10 cellular contexts compared by ENCODE assay signal in the genomic region with DNA sequence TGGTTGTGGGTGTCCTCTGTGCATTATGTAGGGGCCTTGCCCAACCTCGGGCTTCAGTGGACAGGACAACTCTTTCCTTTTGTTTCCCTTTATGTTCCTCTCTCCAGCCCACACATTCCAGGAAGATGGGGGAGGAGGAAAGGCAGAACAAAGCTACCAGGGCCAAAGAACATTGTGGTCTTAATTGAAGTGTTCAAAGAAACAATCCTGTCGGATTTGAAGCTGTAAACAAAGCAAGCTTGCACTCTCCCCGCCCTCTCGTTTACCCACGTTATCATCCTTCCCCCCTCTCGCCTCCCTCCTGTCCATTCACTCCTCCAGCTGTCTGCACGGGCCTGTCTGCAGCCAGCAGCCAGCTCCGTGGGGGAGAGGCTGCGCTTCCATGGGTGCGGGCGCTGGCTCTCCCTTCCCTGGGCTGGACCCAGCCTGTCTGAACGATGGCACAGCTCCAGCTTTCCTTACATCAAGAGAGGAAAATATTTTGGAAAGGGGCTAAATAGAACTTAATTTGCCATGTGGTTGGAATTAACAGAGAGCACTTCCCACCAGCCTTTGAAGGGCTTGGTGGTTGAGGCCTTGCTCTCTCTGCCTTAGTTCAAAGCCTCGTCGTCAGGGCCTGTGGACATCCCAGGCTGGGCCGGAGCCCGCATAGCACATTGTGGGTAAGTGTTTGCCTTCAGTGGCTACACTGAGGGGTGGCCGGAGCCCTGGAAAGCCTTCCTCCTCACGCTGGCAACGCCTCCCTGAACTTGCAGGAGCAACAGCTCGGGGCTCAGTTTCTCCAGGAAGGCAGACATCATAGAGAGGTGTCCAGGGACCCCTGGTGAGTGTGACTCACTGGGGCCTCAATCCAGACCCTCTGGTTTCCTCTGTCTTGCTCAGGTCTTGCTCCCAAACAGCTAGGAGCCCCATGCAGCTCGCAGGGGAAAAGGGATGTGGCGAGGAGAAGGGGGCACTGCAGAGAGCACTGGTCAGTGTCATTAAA.
A peak's percentile ranks its signal among the peaks of the same experiment; 100 is the strongest.
DNase-seq lines count a peak whose midpoint lies in the region; TF ChIP-seq lines count a peak whose summit lies in the region.
"Had no signal": no experiment of that assay in that cellular context is flagged by ENCODE, and none has a peak within 500 bp of the region (broad histone marks: within the 10 kb centered on the region; RNA-seq: fewer than 3 reads in every experiment).

No MANE protein-coding gene starts in this region.

- BruUV-seq in PC-9 (replicated peaks; lab: Mats Ljungman, UMichigan) = no TSS peak

- H3K79me2 ChIP-seq in PC-9 (ENCODE audit: low read depth) = no peaks in the 10 kb centered on the region

- POLR2A ChIA-PET in PC-9 (lab: Charles Lee; ENCODE audit: unreplicated experiment) = no interaction called here

- H3K27ac ChIP-seq in PC-9 = no peak overlapping the region

- H3K4me3 ChIP-seq in cardiac fibroblast (replicated peaks in 1 of 2; ENCODE audit: low read depth in 2 of 2, low read length in 2 of 2) (no peak overlapping the region), PC-9 (no peak overlapping the region)
- H3K4me3 ChIP-seq: dorsolateral prefrontal cortex had no signal

- no peak overlapping the region for H3K4me3 Mint-ChIP-seq in endothelial cell (ENCODE audit: unreplicated experiment)
- H3K4me3 Mint-ChIP-seq: T-helper 1 cell treated with Interleukin-12 subunit alpha and Interleukin-12 subunit beta and Interleukin-4 antibody, amounts not matched to agents 30 μg/mL and 1 μg/mL, for 36 hours had no signal

- no peaks in the 10 kb centered on the region for H3K36me3 Mint-ChIP-seq in endothelial cell (ENCODE audit: low read depth, unreplicated experiment)

- H3K4me1 Mint-ChIP-seq in endothelial cell (ENCODE audit: unreplicated experiment) = peaks cover 8% of the 10 kb centered on the region

- no peaks in the 10 kb centered on the region for H3K4me1 ChIP-seq in PC-9 (replicated peaks; ENCODE audit: insufficient read depth)

- no peaks in the 10 kb centered on the region for H3F3A ChIP-seq in PC-9 (ENCODE audit: insufficient read depth, low read depth)

- peak; percentile 46 for DNase-seq in NCI-H1694 treated with DMSO at 0.1 percent for 48 hours (lab: John Stamatoyannopoulos, UW)
- DNase-seq in cardiac fibroblast (ENCODE audit: low read depth in 2 of 2) = peak; percentile 67 to 99
- peak; percentile 54 for DNase-seq in kidney glomerular epithelial cell (lab: John Stamatoyannopoulos, UW)
- peak; percentile 47 for DNase-seq in superior temporal gyrus (ENCODE audit: extremely low spot score)
- no peak for DNase-seq in endothelial cell (ENCODE audit: low spot score)
- no peak for DNase-seq in stimulated activated CD4-positive, alpha-beta T cell treated with anti-CD3 and anti-CD28 coated beads, Interleukin-2, amount 100 ng/mL, for 24 hours
- DNase-seq in activated T-cell treated with anti-CD3 and anti-CD28 coated beads for 4 hours = no peak
- no peak for DNase-seq in PC-9

- no peaks in the 10 kb centered on the region for H3K9me3 Mint-ChIP-seq in endothelial cell (ENCODE audit: unreplicated experiment)
- H3K9me3 Mint-ChIP-seq: T-helper 1 cell treated with Interleukin-12 subunit alpha and Interleukin-12 subunit beta and Interleukin-4 antibody, amounts not matched to agents 30 μg/mL and 1 μg/mL, for 36 hours had no signal

- TF ChIP-seq CTCF in cardiac fibroblast (IDR thresholded peaks at IDR 0.05; ENCODE audit: low read depth, low read length) (no peak), endothelial cell (IDR thresholded peaks at IDR 0.05; ENCODE audit: unreplicated experiment) (no peak), PC-9 (conservative IDR thresholded peaks at IDR 0.05) (no peak)

- peaks cover 9% of the 10 kb centered on the region for H3K27me3 Mint-ChIP-seq in endothelial cell (ENCODE audit: unreplicated experiment)

- H2AFZ ChIP-seq in PC-9 = no peak overlapping the region

- no peaks in the 10 kb centered on the region for H3K36me3 ChIP-seq in PC-9 (ENCODE audit: low read depth)

- H3K9me2 ChIP-seq in PC-9 (ENCODE audit: insufficient read depth) = no peaks in the 10 kb centered on the region

- no peaks in the 10 kb centered on the region for H4K20me1 ChIP-seq in PC-9 (ENCODE audit: insufficient read depth)

- intact Hi-C loops in PC-9 (cut with micrococcal nuclease; ENCODE audit: unreplicated experiment) = no loop called here

- H3K27me3 ChIP-seq in PC-9 (ENCODE audit: insufficient read depth, low read depth) = no peaks in the 10 kb centered on the region
- H3K27me3 ChIP-seq: dorsolateral prefrontal cortex had no signal

- H3K4me2 ChIP-seq in PC-9 = no peak overlapping the region

- no peaks in the 10 kb centered on the region for H3K9me3 ChIP-seq in PC-9 (ENCODE audit: insufficient read depth, low read depth)

- no peak overlapping the region for H3K27ac Mint-ChIP-seq in endothelial cell (ENCODE audit: unreplicated experiment)
- H3K27ac Mint-ChIP-seq: T-helper 1 cell treated with Interleukin-12 subunit alpha and Interleukin-12 subunit beta and Interleukin-4 antibody, amounts not matched to agents 30 μg/mL and 1 μg/mL, for 36 hours had no signal

- CTCF ChIA-PET in PC-9 (lab: Charles Lee) = no interaction called here

Comparison
In these comparisons a context has a peak if more than half of its experiments do, and no peak if none do; other contexts are left out.
1. DNase-seq: peak in NCI-H1694 treated with DMSO at 0.1 percent for 48 hours (single experiment), cardiac fibroblast (2 of 2), kidney glomerular epithelial cell (single experiment) and superior temporal gyrus (single experiment); none in endothelial cell (single experiment), stimulated activated CD4-positive, alpha-beta T cell treated with anti-CD3 and anti-CD28 coated beads, Interleukin-2, amount 100 ng/mL, for 24 hours (0 of 2), activated T-cell treated with anti-CD3 and anti-CD28 coated beads for 4 hours (single experiment) and PC-9 (0 of 2).